In genomic region chr17:81371910-81372760, GRCh38 we compare ENCODE assay signal across 8 cellular contexts. TPM values are rescaled to one million over a fixed set of nuclear protein-coding genes. Genes with fewer than 3 reads are reported as not detected.
DNase-seq lines count a peak whose midpoint lies in the region; ATAC-seq and TF ChIP-seq lines count a peak whose summit lies in the region.

No MANE protein-coding gene starts in this region.

- H3K4me3 ChIP-seq in HFF-Myc (replicated peaks; ENCODE audit: low read depth, low read length) (no peak overlapping the region), right atrium auricular region (no peak overlapping the region), subcutaneous abdominal adipose tissue (ENCODE audit: low read depth in 1 of 5, low read length in 5 of 5) (peak overlapping the region in 3 of 5 donors; percentile 2 to 18 (median 9))

- in situ Hi-C loops in GM13976 (cut with MboI; ENCODE audit: low sequenced_read_pairs, unreplicated experiment): no loop called here

- H3K4me1 ChIP-seq in right atrium auricular region (peaks cover 0 to 20% of the 10 kb centered on the region in 2 donors), subcutaneous abdominal adipose tissue (ENCODE audit: control insufficient read depth in 5 of 5, insufficient read depth in 5 of 5, low read length in 5 of 5) (peaks cover 3 to 20% (median 13%) of the 10 kb centered on the region in 5 donors)

- H3K9ac ChIP-seq in subcutaneous abdominal adipose tissue (ENCODE audit: low read length in 5 of 5): peak overlapping the region in 3 of 5 donors; percentile 14 to 51 (median 17)

- H3K27me3 ChIP-seq in right atrium auricular region (no peaks in the 10 kb centered on the region), subcutaneous abdominal adipose tissue (ENCODE audit: control insufficient read depth in 5 of 5, insufficient read depth in 4 of 5, low read length in 5 of 5) (peaks cover 0 to 5% (median 2%) of the 10 kb centered on the region in 5 donors)

- TF ChIP-seq CTCF in HFF-Myc (IDR thresholded peaks at IDR 0.05; ENCODE audit: low read depth, low read length, missing control alignments) (peak; percentile 27), right atrium auricular region (IDR thresholded peaks at IDR 0.05) (peak in 1 of 2 donors; percentile 30), GM13976 (IDR thresholded peaks at IDR 0.05; ENCODE audit: borderline replicate concordance, control extremely low read depth, extremely low read depth, insufficient read depth, missing control alignments) (no peak)

- DNase-seq in HFF-Myc (ENCODE audit: extremely low read depth, low read depth) (no peak), amygdala (lab: John Stamatoyannopoulos, UW) (peak in 33 of 56 donors; percentile 25 to 77 (median 61)), right atrium auricular region (ENCODE audit: low spot score) (no peak), GM13976 (ENCODE audit: low spot score) (no peak)
- DNase-seq in stimulated activated CD4-positive, alpha-beta T cell treated with anti-CD3 and anti-CD28 coated beads, Interleukin-12 subunit alpha, Interleukin-12 subunit beta, amount 100 ng/mL, for 4 hours: no peak

- H3K36me3 ChIP-seq in right atrium auricular region (no peaks in the 10 kb centered on the region), subcutaneous abdominal adipose tissue (ENCODE audit: control insufficient read depth in 5 of 5, insufficient read depth in 5 of 5, low read length in 5 of 5) (no peaks in the 10 kb centered on the region)

- ATAC-seq in HG03025 (IDR thresholded peaks at IDR 0.05; ENCODE audit: low FRiP score, unreplicated experiment) (no peak), GM19395 (IDR thresholded peaks at IDR 0.05; ENCODE audit: unreplicated experiment) (no peak)

- H3K27ac ChIP-seq in right atrium auricular region (peak overlapping the region; percentile 53 to 60), subcutaneous abdominal adipose tissue (ENCODE audit: low read depth, low read length) (no peak overlapping the region)

- H3K9me3 ChIP-seq in right atrium auricular region: peaks cover 0 to 4% of the 10 kb centered on the region in 2 donors
- H3K9me3 ChIP-seq in subcutaneous abdominal adipose tissue (ENCODE audit: control insufficient read depth in 5 of 5, low read length in 5 of 5): no peaks in the 10 kb centered on the region

RNA-seq across cellular contexts. Expression of gene BAHCC1, which starts 23.1 kb away (rescaled TPM):
- total RNA-seq in right atrium auricular region: 10 to 100 TPM in 1 of 2 donors, 1 to 10 TPM in 1; 5.8 to 12.7 TPM

Comparison
In these comparisons a context has a peak if more than half of its experiments do, and no peak if none do; other contexts are left out.
1. DNase-seq: peak in amygdala (33 of 56); none in HFF-Myc (single experiment), right atrium auricular region (single experiment), stimulated activated CD4-positive, alpha-beta T cell treated with anti-CD3 and anti-CD28 coated beads, Interleukin-12 subunit alpha, Interleukin-12 subunit beta, amount 100 ng/mL, for 4 hours (single experiment) and GM13976 (single experiment).
2. H3K4me3 ChIP-seq: peak in subcutaneous abdominal adipose tissue (3 of 5); none in HFF-Myc (single experiment) and right atrium auricular region (0 of 2).